In genomic region chr17:44972953-44973352, GRCh38 we compare ENCODE assay signal across 15 cellular contexts. TPM values are rescaled to one million over a fixed set of nuclear protein-coding genes. Genes with fewer than 3 reads are reported as not detected.
DNase-seq lines count a peak whose midpoint lies in the region; ATAC-seq and FAIRE-seq lines count a peak whose summit lies in the region.
"Had no signal": no experiment of that assay in that cellular context is flagged by ENCODE, and none has a peak within 500 bp of the region (broad histone marks: within the 10 kb centered on the region; RNA-seq: fewer than 3 reads in every experiment).

No MANE protein-coding gene starts in this region.

- H3K27me3 Mint-ChIP-seq in activated T-helper 1 cell treated with anti-CD3 and anti-CD28 coated beads, Interleukin-12 subunit alpha, Interleukin-12 subunit beta, Interleukin-2, Interleukin-4 antibody, amounts not matched to agents 30 ng/mL and 10 ng/mL and 1 ng/mL, durations not matched to agents 14 hours and 24 hours and 36 hours (ENCODE audit: insufficient read depth): peaks cover 51% of the 10 kb centered on the region
- peaks cover 78% of the 10 kb centered on the region for H3K27me3 Mint-ChIP-seq in stimulated activated memory B cell treated with anti-CD40 and anti-IgM and Interleukin-4, amounts not matched to agents 10 μg/mL and 1 μg/mL and 100 μg/mL, for 72 hours

- no peak overlapping the region for H3K4me3 Mint-ChIP-seq in activated T-helper 1 cell treated with anti-CD3 and anti-CD28 coated beads, Interleukin-12 subunit alpha, Interleukin-12 subunit beta, Interleukin-2, Interleukin-4 antibody, amounts not matched to agents 30 ng/mL and 10 ng/mL and 1 ng/mL, durations not matched to agents 14 hours and 24 hours and 36 hours
- no peak overlapping the region for H3K4me3 Mint-ChIP-seq in stimulated activated memory B cell treated with anti-CD40 and anti-IgM and Interleukin-4, amounts not matched to agents 10 μg/mL and 1 μg/mL and 100 μg/mL, for 72 hours
- H3K4me3 Mint-ChIP-seq: natural killer cell had no signal

- H3K4me1 ChIP-seq in ES-I3 (ENCODE audit: insufficient read depth, low read length) (peaks cover 27% of the 10 kb centered on the region), iPS-15b (ENCODE audit: control insufficient read depth, insufficient read depth, low read length) (peaks cover 9% of the 10 kb centered on the region)

- no peak for ATAC-seq in GM21576 (IDR thresholded peaks at IDR 0.05; ENCODE audit: unreplicated experiment)
- no peak for ATAC-seq in stimulated activated memory B cell treated with anti-CD40 and anti-IgM and Interleukin-4, amounts not matched to agents 10 μg/mL and 1 μg/mL and 100 μg/mL, for 72 hours
- ATAC-seq: lower lobe of right lung, natural killer cell had no signal

- peaks cover 31% of the 10 kb centered on the region for H3K27me3 ChIP-seq in iPS-15b (ENCODE audit: control insufficient read depth, insufficient read depth, low read length)

- H3K36me3 Mint-ChIP-seq in activated T-helper 1 cell treated with anti-CD3 and anti-CD28 coated beads, Interleukin-12 subunit alpha, Interleukin-12 subunit beta, Interleukin-2, Interleukin-4 antibody, amounts not matched to agents 30 ng/mL and 10 ng/mL and 1 ng/mL, durations not matched to agents 14 hours and 24 hours and 36 hours (ENCODE audit: low read depth): peaks cover 2% of the 10 kb centered on the region
- no peaks in the 10 kb centered on the region for H3K36me3 Mint-ChIP-seq in stimulated activated memory B cell treated with anti-CD40 and anti-IgM and Interleukin-4, amounts not matched to agents 10 μg/mL and 1 μg/mL and 100 μg/mL, for 72 hours
- H3K36me3 Mint-ChIP-seq: natural killer cell had no signal

- H3K27ac Mint-ChIP-seq in activated T-helper 1 cell treated with anti-CD3 and anti-CD28 coated beads, Interleukin-12 subunit alpha, Interleukin-12 subunit beta, Interleukin-2, Interleukin-4 antibody, amounts not matched to agents 30 ng/mL and 10 ng/mL and 1 ng/mL, durations not matched to agents 14 hours and 24 hours and 36 hours: peak overlapping the region; percentile 14
- no peak overlapping the region for H3K27ac Mint-ChIP-seq in stimulated activated memory B cell treated with anti-CD40 and anti-IgM and Interleukin-4, amounts not matched to agents 10 μg/mL and 1 μg/mL and 100 μg/mL, for 72 hours
- H3K27ac Mint-ChIP-seq: natural killer cell had no signal

- intact Hi-C loops in activated T-helper 1 cell treated with anti-CD3 and anti-CD28 coated beads, Interleukin-12 subunit alpha, Interleukin-12 subunit beta, Interleukin-2, Interleukin-4 antibody, amounts not matched to agents 30 ng/mL and 10 ng/mL and 1 ng/mL, durations not matched to agents 14 hours and 24 hours and 36 hours (cut with micrococcal nuclease): loop anchor here (1.0 to 2.0 kb wide), 2 partner anchors 26 to 74 kb away; partner anchors contain the start of genes EFTUD2 and KIF18B

- H3K36me3 ChIP-seq in ES-I3 (ENCODE audit: insufficient read depth, low read length): no peaks in the 10 kb centered on the region
- no peaks in the 10 kb centered on the region for H3K36me3 ChIP-seq in iPS-15b (ENCODE audit: control insufficient read depth, insufficient read depth, low read length)
- H3K36me3 ChIP-seq: lower lobe of right lung had no signal

- peak overlapping the region; percentile 45 for H3K4me3 ChIP-seq in iPS-15b (ENCODE audit: low read depth, low read length)
- H3K4me3 ChIP-seq: lower lobe of right lung had no signal

- FAIRE-seq in HTR-8/SVneo (lab: Jason Lieb, UNC): peak; percentile 89
- FAIRE-seq: GM12891 had no signal

- H3K4me1 Mint-ChIP-seq in activated T-helper 1 cell treated with anti-CD3 and anti-CD28 coated beads, Interleukin-12 subunit alpha, Interleukin-12 subunit beta, Interleukin-2, Interleukin-4 antibody, amounts not matched to agents 30 ng/mL and 10 ng/mL and 1 ng/mL, durations not matched to agents 14 hours and 24 hours and 36 hours (ENCODE audit: low read depth): peaks cover 32% of the 10 kb centered on the region
- peaks cover 26% of the 10 kb centered on the region for H3K4me1 Mint-ChIP-seq in stimulated activated memory B cell treated with anti-CD40 and anti-IgM and Interleukin-4, amounts not matched to agents 10 μg/mL and 1 μg/mL and 100 μg/mL, for 72 hours

- no peaks in the 10 kb centered on the region for H3K9me3 Mint-ChIP-seq in activated T-helper 1 cell treated with anti-CD3 and anti-CD28 coated beads, Interleukin-12 subunit alpha, Interleukin-12 subunit beta, Interleukin-2, Interleukin-4 antibody, amounts not matched to agents 30 ng/mL and 10 ng/mL and 1 ng/mL, durations not matched to agents 14 hours and 24 hours and 36 hours
- H3K9me3 Mint-ChIP-seq in stimulated activated memory B cell treated with anti-CD40 and anti-IgM and Interleukin-4, amounts not matched to agents 10 μg/mL and 1 μg/mL and 100 μg/mL, for 72 hours: no peaks in the 10 kb centered on the region
- H3K9me3 Mint-ChIP-seq: natural killer cell had no signal

- no peaks in the 10 kb centered on the region for H3K9me3 ChIP-seq in ES-I3 (ENCODE audit: control insufficient read depth, insufficient read depth, low read length)
- no peaks in the 10 kb centered on the region for H3K9me3 ChIP-seq in iPS-15b (ENCODE audit: control insufficient read depth, insufficient read depth, low read length)
- H3K9me3 ChIP-seq: lower lobe of right lung had no signal

- H3K9ac ChIP-seq in ES-I3 (ENCODE audit: low read depth, low read length): peak overlapping the region; percentile 52; the same call in 1 of the 2 replicates
- no peak overlapping the region for H3K9ac ChIP-seq in iPS-15b (ENCODE audit: low read depth, low read length)

- peak; percentile 71 for DNase-seq in HTR-8/SVneo (ENCODE audit: insufficient read length, low spot score)
- no peak for DNase-seq in activated T-helper 1 cell treated with anti-CD3 and anti-CD28 coated beads, Interleukin-12 subunit alpha, Interleukin-12 subunit beta, Interleukin-2, Interleukin-4 antibody, amounts not matched to agents 30 ng/mL and 10 ng/mL and 1 ng/mL, durations not matched to agents 14 hours and 24 hours and 36 hours (ENCODE audit: low spot score)
- no peak for DNase-seq in GOT3 (lab: John Stamatoyannopoulos, UW)
- no peak for DNase-seq in NCI-H128 (lab: John Stamatoyannopoulos, UW; ENCODE audit: unreplicated experiment)
- DNase-seq: effector CD4-positive, alpha-beta T cell; foreskin melanocyte; lower lobe of right lung; natural killer cell; NCI-H1092; NCI-H2171 treated with DMSO at 0.1 percent for 48 hours had no signal

RNA-seq across cellular contexts. Expression of gene C1QL1, which starts 4.8 kb away (rescaled TPM):
- 0.39 and 0.54 TPM in 2 replicates for total RNA-seq in activated T-helper 1 cell treated with anti-CD3 and anti-CD28 coated beads, Interleukin-12 subunit alpha, Interleukin-12 subunit beta, Interleukin-2, Interleukin-4 antibody, amounts not matched to agents 30 ng/mL and 10 ng/mL and 1 ng/mL, durations not matched to agents 14 hours and 24 hours and 36 hours
- total RNA-seq: lower lobe of right lung, natural killer cell had no signal

RNA-seq across cellular contexts. Expression of gene KIF18B, which starts 25.4 kb away (rescaled TPM):
- 41.4 and 42.8 TPM in 2 replicates for total RNA-seq in activated T-helper 1 cell treated with anti-CD3 and anti-CD28 coated beads, Interleukin-12 subunit alpha, Interleukin-12 subunit beta, Interleukin-2, Interleukin-4 antibody, amounts not matched to agents 30 ng/mL and 10 ng/mL and 1 ng/mL, durations not matched to agents 14 hours and 24 hours and 36 hours

RNA-seq across cellular contexts. Expression of gene GFAP, which starts 57.7 kb away (rescaled TPM):
- total RNA-seq in activated T-helper 1 cell treated with anti-CD3 and anti-CD28 coated beads, Interleukin-12 subunit alpha, Interleukin-12 subunit beta, Interleukin-2, Interleukin-4 antibody, amounts not matched to agents 30 ng/mL and 10 ng/mL and 1 ng/mL, durations not matched to agents 14 hours and 24 hours and 36 hours: not detected in 2 replicates
- total RNA-seq: lower lobe of right lung, natural killer cell had no signal
